ENCODE assay signal across 8 cellular contexts in the genomic region with DNA sequence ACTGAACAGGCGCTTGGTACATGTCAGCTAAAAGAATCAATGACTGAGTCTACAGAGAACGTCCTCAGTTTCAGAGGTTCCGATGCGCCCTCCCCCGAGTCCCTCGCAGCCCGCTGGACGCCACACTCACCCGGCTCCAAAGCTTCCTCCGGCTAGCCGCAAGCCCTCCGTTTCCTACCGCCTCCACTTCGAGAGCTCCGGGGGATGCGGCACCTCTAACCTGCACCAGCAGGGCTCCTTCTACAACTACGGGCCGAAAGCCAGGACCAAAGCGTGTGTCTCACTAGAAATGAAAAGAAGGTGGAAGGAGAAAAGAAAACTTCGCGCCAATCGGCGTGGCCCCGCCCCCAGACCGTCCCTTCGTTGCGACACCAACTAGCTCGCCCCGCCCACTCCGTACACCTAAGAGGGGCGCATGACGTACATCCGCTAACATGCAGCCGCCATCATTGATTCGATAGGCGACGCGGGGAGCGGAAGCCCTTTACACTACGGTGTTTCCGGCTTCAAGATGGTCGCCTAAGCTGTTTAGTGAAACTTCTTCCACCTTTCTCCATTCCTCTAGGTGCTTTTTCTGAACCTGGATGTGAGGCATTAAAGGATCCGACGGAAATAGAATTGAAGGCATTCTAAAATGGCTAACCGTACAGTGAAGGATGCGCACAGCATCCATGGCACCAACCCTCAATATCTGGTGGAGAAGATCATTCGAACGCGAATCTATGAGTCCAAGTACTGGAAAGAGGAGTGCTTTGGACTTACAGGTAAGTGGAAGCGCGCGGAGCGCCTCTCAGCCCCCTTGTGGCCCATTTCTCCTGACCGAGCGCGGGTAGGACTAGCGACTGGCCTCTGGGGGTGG. TPM values are rescaled to one million over a fixed set of nuclear protein-coding genes. Genes with fewer than 3 reads are reported as not detected.
DNase-seq lines count a peak whose midpoint lies in the region; ATAC-seq and TF ChIP-seq lines count a peak whose summit lies in the region.

ORC1 (minus strand) TSS at position 308 of the 859 bp plus-strand sequence. CDS start 2,200 bp downstream, outside the sequence.
A gene with protein sequence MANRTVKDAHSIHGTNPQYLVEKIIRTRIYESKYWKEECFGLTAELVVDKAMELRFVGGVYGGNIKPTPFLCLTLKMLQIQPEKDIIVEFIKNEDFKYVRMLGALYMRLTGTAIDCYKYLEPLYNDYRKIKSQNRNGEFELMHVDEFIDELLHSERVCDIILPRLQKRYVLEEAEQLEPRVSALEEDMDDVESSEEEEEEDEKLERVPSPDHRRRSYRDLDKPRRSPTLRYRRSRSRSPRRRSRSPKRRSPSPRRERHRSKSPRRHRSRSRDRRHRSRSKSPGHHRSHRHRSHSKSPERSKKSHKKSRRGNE (plus strand): TSS at position 487 of the 859 bp plus-strand sequence. CDS start 148 bp downstream, at position 635.

- peak within 1 kb of the TSS; percentile 82 for H3K14ac ChIP-seq in trophoblast cell (ENCODE audit: low read length)

- no peaks in the 10 kb centered on the region for H3K9me3 Mint-ChIP-seq in activated naive CD8-positive, alpha-beta T cell treated with anti-CD3 and anti-CD28 coated beads, Interleukin-2, amount 50 U/mL, for 24 hours
- H3K9me3 Mint-ChIP-seq in type B pancreatic cell: no peaks in the 10 kb centered on the region

- DNase-seq in NCI-H1417 treated with DMSO at 0.1 percent for 48 hours (lab: John Stamatoyannopoulos, UW) (peak; percentile 92), SW480 (ENCODE audit: low spot score) (peak; percentile 96), cardiac muscle cell (ENCODE audit: low read depth in 1 of 2, low spot score in 1 of 2) (peak; percentile 98 to 100), trophoblast cell (peak; percentile 97 to 99), type B pancreatic cell (ENCODE audit: extremely low spot score, unreplicated experiment) (peak; percentile 95)
- peak; percentile 99 for DNase-seq in activated naive CD8-positive, alpha-beta T cell treated with anti-CD3 and anti-CD28 coated beads, Interleukin-2, amount 50 U/mL, for 24 hours

- WGBS in trophoblast cell (ENCODE audit: extremely low coverage, insufficient coverage, insufficient read length): no CpG with 5 or more reads among the region's 57 CpGs

- H3K4me1 Mint-ChIP-seq in activated naive CD8-positive, alpha-beta T cell treated with anti-CD3 and anti-CD28 coated beads, Interleukin-2, amount 50 U/mL, for 24 hours: peaks cover 45% of the 10 kb centered on the region
- peaks cover 24% of the 10 kb centered on the region for H3K4me1 Mint-ChIP-seq in type B pancreatic cell (ENCODE audit: unreplicated experiment)

- H3K4me2 ChIP-seq in trophoblast cell (ENCODE audit: low read length): peak within 1 kb of the TSS; percentile 76

- H3K27ac ChIP-seq in cardiac muscle cell: peak within 1 kb of the TSS; percentile 92
- peak within 1 kb of the TSS; percentile 82 for H3K27ac ChIP-seq in trophoblast cell (ENCODE audit: low read depth, low read length)

- H2AFZ ChIP-seq in trophoblast cell (ENCODE audit: insufficient read depth, low read length, poor library complexity): peak within 1 kb of the TSS; percentile 88

- no peak within 1 kb of the TSS for H2BK12ac ChIP-seq in trophoblast cell (ENCODE audit: low read length)

- H3K4me1 ChIP-seq in cardiac muscle cell (ENCODE audit: low read depth): no peaks in the 10 kb centered on the region
- H3K4me1 ChIP-seq in trophoblast cell (ENCODE audit: control insufficient read depth in 1 of 2, insufficient read depth in 2 of 2, low read length in 2 of 2): no peaks in the 10 kb centered on the region

- H4K91ac ChIP-seq in trophoblast cell (ENCODE audit: low read depth, low read length): peak within 1 kb of the TSS; percentile 85

- TF ChIP-seq CTCF in GM12875 (IDR thresholded peaks at IDR 0.05; ENCODE audit: borderline replicate concordance, insufficient read depth, low read depth, low read length): peak; percentile 58; the same call in 1 of the 2 replicates
- peak; percentile 63 for TF ChIP-seq CTCF in cardiac muscle cell (IDR thresholded peaks at IDR 0.05; ENCODE audit: low read depth, low read length)
- TF ChIP-seq CTCF in type B pancreatic cell (conservative IDR thresholded peaks at IDR 0.05): peak; percentile 71

- H4K12ac ChIP-seq in trophoblast cell (ENCODE audit: low read depth, low read length): peak within 1 kb of the TSS; percentile 75

- H2BK5ac ChIP-seq in trophoblast cell (ENCODE audit: low read depth, low read length, poor library complexity): peak within 1 kb of the TSS; percentile 76

- peak within 1 kb of the TSS; percentile 80 for H3K18ac ChIP-seq in trophoblast cell (ENCODE audit: low read length)

- H3K9ac ChIP-seq in trophoblast cell (ENCODE audit: low read length): peak within 1 kb of the TSS; percentile 91

- peak within 1 kb of the TSS; percentile 98 for H3K4me3 Mint-ChIP-seq in activated naive CD8-positive, alpha-beta T cell treated with anti-CD3 and anti-CD28 coated beads, Interleukin-2, amount 50 U/mL, for 24 hours
- peak within 1 kb of the TSS; percentile 99 for H3K4me3 Mint-ChIP-seq in type B pancreatic cell

- H3K27me3 ChIP-seq in cardiac muscle cell (no peaks in the 10 kb centered on the region), trophoblast cell (ENCODE audit: insufficient read depth, low read length) (no peaks in the 10 kb centered on the region)

- H3K4ac ChIP-seq in trophoblast cell (ENCODE audit: low read depth, low read length): peak within 1 kb of the TSS; percentile 65

- H3K23ac ChIP-seq in trophoblast cell (ENCODE audit: low read length): no peak within 1 kb of the TSS

- peaks cover 4% of the 10 kb centered on the region for H3K36me3 ChIP-seq in cardiac muscle cell
- peaks cover 7 to 24% of the 10 kb centered on the region in 2 experiments for H3K36me3 ChIP-seq in trophoblast cell (ENCODE audit: control insufficient read depth in 1 of 2, insufficient read depth in 2 of 2, low read length in 2 of 2)

- peak within 1 kb of the TSS; percentile 92 for H4K8ac ChIP-seq in trophoblast cell (ENCODE audit: low read depth, low read length)

- H3K79me1 ChIP-seq in trophoblast cell (ENCODE audit: low read length): peaks cover 5% of the 10 kb centered on the region

- H2BK120ac ChIP-seq in trophoblast cell (ENCODE audit: insufficient read depth, low read length, poor library complexity): peak within 1 kb of the TSS; percentile 50

- H3K27ac Mint-ChIP-seq in activated naive CD8-positive, alpha-beta T cell treated with anti-CD3 and anti-CD28 coated beads, Interleukin-2, amount 50 U/mL, for 24 hours: peak within 1 kb of the TSS; percentile 97
- H3K27ac Mint-ChIP-seq in type B pancreatic cell: peak within 1 kb of the TSS; percentile 100

- no peak within 1 kb of the TSS for H2AK5ac ChIP-seq in trophoblast cell (ENCODE audit: low read length)

- H3K9me3 ChIP-seq in cardiac muscle cell (ENCODE audit: low read depth): no peaks in the 10 kb centered on the region
- no peaks in the 10 kb centered on the region for H3K9me3 ChIP-seq in trophoblast cell (ENCODE audit: insufficient read depth, low read depth, low read length)

- peak; percentile 97 for ATAC-seq in HG02798 (IDR thresholded peaks at IDR 0.05; ENCODE audit: poor library complexity, unreplicated experiment)
- ATAC-seq in activated naive CD8-positive, alpha-beta T cell treated with anti-CD3 and anti-CD28 coated beads, Interleukin-2, amount 50 U/mL, for 24 hours: peak; percentile 93

- peaks cover 63% of the 10 kb centered on the region for H3K36me3 Mint-ChIP-seq in activated naive CD8-positive, alpha-beta T cell treated with anti-CD3 and anti-CD28 coated beads, Interleukin-2, amount 50 U/mL, for 24 hours (ENCODE audit: low read depth)
- H3K36me3 Mint-ChIP-seq in type B pancreatic cell: peaks cover 12% of the 10 kb centered on the region

- H3K79me2 ChIP-seq in trophoblast cell (ENCODE audit: control insufficient read depth, insufficient read depth, low read length, poor library complexity): no peaks in the 10 kb centered on the region

- H3K27me3 Mint-ChIP-seq in activated naive CD8-positive, alpha-beta T cell treated with anti-CD3 and anti-CD28 coated beads, Interleukin-2, amount 50 U/mL, for 24 hours: no peaks in the 10 kb centered on the region
- H3K27me3 Mint-ChIP-seq in type B pancreatic cell: no peaks in the 10 kb centered on the region

- H3K4me3 ChIP-seq in GM12875 (ENCODE audit: low read depth, low read length) (peak within 1 kb of the TSS; percentile 70), cardiac muscle cell (peak within 1 kb of the TSS; percentile 80), trophoblast cell (ENCODE audit: low read depth, low read length) (peak within 1 kb of the TSS; percentile 89)

RNA-seq across cellular contexts. Expression of gene ORC1, which starts in this region (rescaled TPM):
- 2.2 and 4.5 TPM in 2 replicates for total RNA-seq in cardiac muscle cell
- polyA plus RNA-seq in cardiac muscle cell: 3.4 and 4.6 TPM in 2 replicates
- 11.3 and 11.6 TPM in 2 replicates for polyA plus RNA-seq in trophoblast cell (2013)
- 6.5 and 14.8 TPM in 2 replicates for total RNA-seq in type B pancreatic cell (ENCODE audit: low replicate concordance)

RNA-seq across cellular contexts. Expression of the second gene that starts in this region (rescaled TPM):
- 18.0 and 18.9 TPM in 2 replicates for total RNA-seq in cardiac muscle cell
- 43.4 and 53.4 TPM in 2 replicates for polyA plus RNA-seq in cardiac muscle cell
- 58.2 and 60.9 TPM in 2 replicates for polyA plus RNA-seq in trophoblast cell (2013)
- 55.6 and 70.7 TPM in 2 replicates for total RNA-seq in type B pancreatic cell (ENCODE audit: low replicate concordance)

Comparison
In these comparisons a context has a peak if more than half of its experiments do, and no peak if none do; other contexts are left out.
1. Peak in every context shown above with its lines: DNase-seq, ATAC-seq, H3K4me3 ChIP-seq and H3K27ac ChIP-seq.